14 cellular contexts compared by ENCODE assay signal in genomic region chr11:35011944-35012343, GRCh38.
A peak's percentile ranks its signal among the peaks of the same experiment; 100 is the strongest.
DNase-seq lines count a peak whose midpoint lies in the region; ATAC-seq lines count a peak whose summit lies in the region.
"Had no signal": no experiment of that assay in that cellular context is flagged by ENCODE, and none has a peak within 500 bp of the region (broad histone marks: within the 10 kb centered on the region; RNA-seq: fewer than 3 reads in every experiment).

No MANE protein-coding gene starts in this region.

- CTCF ChIA-PET in CD4-positive, alpha-beta memory T cell (lab: Charles Lee; ENCODE audit: partially characterized antibody) = interaction anchor here (0.7 to 1.4 kb wide), 3 partner anchors 12 to 20 kb away, joined by 3 to 4 read pairs (median 4); no protein-coding TSS in a partner anchor

- no peaks in the 10 kb centered on the region for H3K9me3 Mint-ChIP-seq in CD4-positive, alpha-beta memory T cell
- no peaks in the 10 kb centered on the region for H3K9me3 Mint-ChIP-seq in activated naive CD8-positive, alpha-beta T cell treated with anti-CD3 and anti-CD28 coated beads, Interleukin-2, amount 10 ng/mL, durations not matched to agents 7 days and 5 days
- H3K9me3 Mint-ChIP-seq: brain had no signal

- intact Hi-C loops in CD4-positive, alpha-beta memory T cell (cut with micrococcal nuclease) = loop anchor here (2.0 kb wide), 3 partner anchors 19 to 71 kb away; no protein-coding TSS in a partner anchor

- peaks cover 32% of the 10 kb centered on the region for H3K4me1 ChIP-seq in CD4-positive, alpha-beta memory T cell (ENCODE audit: insufficient read depth, low read length)
- H3K4me1 ChIP-seq: tibial artery had no signal

- peaks cover 29 to 73% (median 46%) of the 10 kb centered on the region in 4 donors for H3K4me1 Mint-ChIP-seq in CD4-positive, alpha-beta memory T cell
- peaks cover 42% of the 10 kb centered on the region for H3K4me1 Mint-ChIP-seq in activated naive CD8-positive, alpha-beta T cell treated with anti-CD3 and anti-CD28 coated beads, Interleukin-2, amount 10 ng/mL, durations not matched to agents 7 days and 5 days

- H3K27me3 ChIP-seq in CD4-positive, alpha-beta memory T cell (ENCODE audit: insufficient read depth, low read length) = no peaks in the 10 kb centered on the region
- no peaks in the 10 kb centered on the region for H3K27me3 ChIP-seq in MG63
- H3K27me3 ChIP-seq: tibial artery had no signal

- H3K27ac ChIP-seq in CD4-positive, alpha-beta memory T cell (ENCODE audit: low read depth, low read length) = peak overlapping the region; percentile 70
- H3K27ac ChIP-seq: tibial artery had no signal

- DNase-seq in CD4-positive, alpha-beta memory T cell = no peak
- DNase-seq in activated naive CD8-positive, alpha-beta T cell treated with anti-CD3 and anti-CD28 coated beads, Interleukin-2, amount 10 ng/mL, durations not matched to agents 7 days and 5 days = no peak
- DNase-seq in NCI-H748 (lab: John Stamatoyannopoulos, UW; ENCODE audit: unreplicated experiment) (no peak), MG63 (no peak)
- DNase-seq: DMS79 treated with DMSO at 0.1 percent for 48 hours, KG1, NCI-H1436, OCI-M1, tibial artery had no signal

- H3K9me3 ChIP-seq in CD4-positive, alpha-beta memory T cell (ENCODE audit: control insufficient read depth in 1 of 2, low read length in 2 of 2) = no peaks in the 10 kb centered on the region
- no peaks in the 10 kb centered on the region; the same call in 1 of the 2 replicates for H3K9me3 ChIP-seq in MG63
- H3K9me3 ChIP-seq: tibial artery had no signal

- no peaks in the 10 kb centered on the region for H3K36me3 ChIP-seq in CD4-positive, alpha-beta memory T cell (ENCODE audit: insufficient read depth, low read length)
- peaks cover 8% of the 10 kb centered on the region for H3K36me3 ChIP-seq in MG63
- H3K36me3 ChIP-seq: tibial artery had no signal

- POLR2A ChIA-PET in CD4-positive, alpha-beta memory T cell (lab: Charles Lee; ENCODE audit: partially characterized antibody) = interaction anchor here (0.5 to 3.7 kb wide), 12 partner anchors 8 to 154 kb away, joined by 3 to 25 read pairs (median 8); partner anchors contain the start of gene CD44
- POLR2A ChIA-PET in activated naive CD8-positive, alpha-beta T cell treated with anti-CD3 and anti-CD28 coated beads, Interleukin-2, amount 10 ng/mL, durations not matched to agents 7 days and 5 days (lab: Charles Lee) = interaction anchor here (0.7 to 2.3 kb wide), 6 partner anchors 35 to 163 kb away, joined by 3 to 13 read pairs (median 6); no protein-coding TSS in a partner anchor

- H3K27ac Mint-ChIP-seq in CD4-positive, alpha-beta memory T cell = peak overlapping the region; percentile 93 to 100 (median 97)
- H3K27ac Mint-ChIP-seq in activated naive CD8-positive, alpha-beta T cell treated with anti-CD3 and anti-CD28 coated beads, Interleukin-2, amount 10 ng/mL, durations not matched to agents 7 days and 5 days = peak overlapping the region; percentile 83
- H3K27ac Mint-ChIP-seq: brain had no signal

- no peak overlapping the region for H3K4me3 ChIP-seq in CD4-positive, alpha-beta memory T cell (ENCODE audit: low read length in 2 of 2)
- no peak overlapping the region for H3K4me3 ChIP-seq in MG63
- H3K4me3 ChIP-seq: tibial artery had no signal

- ATAC-seq in GM19395 (IDR thresholded peaks at IDR 0.05; ENCODE audit: unreplicated experiment) (peak; percentile 21), HG03439 (IDR thresholded peaks at IDR 0.05; ENCODE audit: unreplicated experiment) (peak; percentile 4), GM21717 (IDR thresholded peaks at IDR 0.05; ENCODE audit: unreplicated experiment) (no peak), HG02970 (IDR thresholded peaks at IDR 0.05; ENCODE audit: low FRiP score, unreplicated experiment) (no peak)
- ATAC-seq in activated naive CD8-positive, alpha-beta T cell treated with anti-CD3 and anti-CD28 coated beads, Interleukin-2, amount 10 ng/mL, durations not matched to agents 7 days and 5 days (ENCODE audit: low read depth) = no peak

- H3K36me3 Mint-ChIP-seq in CD4-positive, alpha-beta memory T cell = peaks cover 0 to 3% of the 10 kb centered on the region in 2 donors
- H3K36me3 Mint-ChIP-seq in activated naive CD8-positive, alpha-beta T cell treated with anti-CD3 and anti-CD28 coated beads, Interleukin-2, amount 10 ng/mL, durations not matched to agents 7 days and 5 days = peaks cover 5% of the 10 kb centered on the region
- H3K36me3 Mint-ChIP-seq: brain had no signal

- H3K27me3 Mint-ChIP-seq in CD4-positive, alpha-beta memory T cell = no peaks in the 10 kb centered on the region
- H3K27me3 Mint-ChIP-seq in activated naive CD8-positive, alpha-beta T cell treated with anti-CD3 and anti-CD28 coated beads, Interleukin-2, amount 10 ng/mL, durations not matched to agents 7 days and 5 days = peaks cover 8% of the 10 kb centered on the region
- H3K27me3 Mint-ChIP-seq: brain had no signal

- H3K4me3 Mint-ChIP-seq in CD4-positive, alpha-beta memory T cell = peak overlapping the region in 3 of 8 donors; percentile 40 to 77 (median 64)
- H3K4me3 Mint-ChIP-seq in activated naive CD8-positive, alpha-beta T cell treated with anti-CD3 and anti-CD28 coated beads, Interleukin-2, amount 10 ng/mL, durations not matched to agents 7 days and 5 days = no peak overlapping the region
- H3K4me3 Mint-ChIP-seq: brain had no signal

Comparison
In these comparisons a context has a peak if more than half of its experiments do, and no peak if none do; other contexts are left out.
1. ATAC-seq: peak in GM19395 (single experiment) and HG03439 (single experiment); none in activated naive CD8-positive, alpha-beta T cell treated with anti-CD3 and anti-CD28 coated beads, Interleukin-2, amount 10 ng/mL, durations not matched to agents 7 days and 5 days (single experiment), GM21717 (single experiment) and HG02970 (single experiment).